Comparison of ENCODE assay signal across 8 cellular contexts in the genomic region with DNA sequence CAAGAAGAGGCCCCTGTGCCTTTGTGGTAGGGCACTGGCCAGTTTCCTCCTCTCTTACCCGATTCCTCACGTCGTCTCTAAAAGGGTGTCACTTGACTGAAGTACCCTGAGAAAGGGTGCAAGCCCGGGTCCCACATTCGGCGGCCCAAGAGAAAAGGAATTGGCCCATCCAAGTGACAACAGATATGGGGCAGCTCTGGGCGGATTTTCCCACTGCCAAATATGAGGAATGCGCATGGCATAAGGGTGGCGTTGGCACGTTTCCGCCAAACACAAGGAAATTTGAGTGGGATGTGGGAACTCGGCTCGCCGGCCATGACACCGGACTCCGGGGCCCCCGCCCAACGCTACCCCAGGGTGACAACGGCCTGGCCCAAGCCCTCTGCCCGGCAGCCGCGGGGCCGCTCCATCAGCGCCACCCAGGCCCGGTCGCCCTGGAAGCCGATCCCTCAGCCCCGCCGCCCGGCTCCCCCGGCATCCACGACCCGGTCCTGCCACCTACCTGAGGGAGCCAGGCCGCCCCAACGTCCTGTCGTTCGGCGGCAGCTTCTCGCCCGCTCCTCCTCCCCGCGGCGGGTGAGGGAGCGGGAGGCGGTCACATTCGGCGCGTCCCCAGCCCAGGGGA. TPM values are rescaled to one million over a fixed set of nuclear protein-coding genes. Genes with fewer than 3 reads are reported as not detected.
DNase-seq lines count a peak whose midpoint lies in the region; ATAC-seq and TF ChIP-seq lines count a peak whose summit lies in the region.

No MANE protein-coding gene starts in this region.

- no peaks in the 10 kb centered on the region for H3K9me3 ChIP-seq in HUES48 (ENCODE audit: control insufficient read depth, insufficient read depth, low read length)
- H3K9me3 ChIP-seq in tibial artery = no peaks in the 10 kb centered on the region

- H3K27ac Mint-ChIP-seq in natural killer cell treated with Interleukin-12 subunit alpha and Interleukin-12 subunit beta and Interleukin-15 and Interleukin-18, amount 100 ng/mL, for 72 hours = peak overlapping the region; percentile 75 to 79

- no peaks in the 10 kb centered on the region for H3K27me3 ChIP-seq in HUES48 (ENCODE audit: control insufficient read depth, insufficient read depth, low read length)
- H3K27me3 ChIP-seq in tibial artery = no peaks in the 10 kb centered on the region

- peaks cover 29 to 32% of the 10 kb centered on the region in 2 donors for H3K4me1 Mint-ChIP-seq in natural killer cell treated with Interleukin-12 subunit alpha and Interleukin-12 subunit beta and Interleukin-15 and Interleukin-18, amount 100 ng/mL, for 72 hours (ENCODE audit: low read depth in 2 of 2)

- ATAC-seq in GM21390 (IDR thresholded peaks at IDR 0.05; ENCODE audit: unreplicated experiment) = peak; percentile 34
- ATAC-seq in natural killer cell treated with Interleukin-12 subunit alpha and Interleukin-12 subunit beta and Interleukin-15 and Interleukin-18, amount 100 ng/mL, for 72 hours = peak; percentile 76 to 78

- peak overlapping the region; percentile 100 for H3K27ac ChIP-seq in HUES48 (ENCODE audit: low read depth, low read length)
- H3K27ac ChIP-seq in tibial artery = peak overlapping the region; percentile 99 to 100

- TF ChIP-seq CTCF in tibial artery (IDR thresholded peaks at IDR 0.05) = no peak

- DNase-seq in EH (ENCODE audit: low read depth) (peak; percentile 65), fibroblast of peridontal ligament (ENCODE audit: extremely low read depth) (peak; percentile 52), tibial artery (peak; percentile 75 to 78), NCI-H2107 treated with DMSO at 0.1 percent for 48 hours (lab: John Stamatoyannopoulos, UW; ENCODE audit: unreplicated experiment) (no peak)
- DNase-seq in activated CD8-positive, alpha-beta memory T cell treated with anti-CD3 and anti-CD28 coated beads, Interleukin-2, amount 50 U/mL, for 1 hour (ENCODE audit: extremely low read depth) = peak; percentile 23
- no peak for DNase-seq in natural killer cell treated with Interleukin-12 subunit alpha and Interleukin-12 subunit beta and Interleukin-15 and Interleukin-18, amount 100 ng/mL, for 72 hours (ENCODE audit: low spot score)

- H3K36me3 Mint-ChIP-seq in natural killer cell treated with Interleukin-12 subunit alpha and Interleukin-12 subunit beta and Interleukin-15 and Interleukin-18, amount 100 ng/mL, for 72 hours = no peaks in the 10 kb centered on the region

- peak overlapping the region; percentile 94 for H3K4me3 Mint-ChIP-seq in natural killer cell treated with Interleukin-12 subunit alpha and Interleukin-12 subunit beta and Interleukin-15 and Interleukin-18, amount 100 ng/mL, for 72 hours

- H3K4me1 ChIP-seq in HUES48 (ENCODE audit: control insufficient read depth, insufficient read depth, low read length) = peaks cover 18% of the 10 kb centered on the region; the same call in 1 of the 2 replicates
- peaks cover 0 to 41% (median 30%) of the 10 kb centered on the region in 4 donors for H3K4me1 ChIP-seq in tibial artery

- peak overlapping the region; percentile 98 for H3K9ac ChIP-seq in HUES48 (ENCODE audit: low read depth, low read length)

- no peaks in the 10 kb centered on the region for H3K36me3 ChIP-seq in HUES48 (ENCODE audit: control insufficient read depth, insufficient read depth, low read length)
- H3K36me3 ChIP-seq in tibial artery = no peaks in the 10 kb centered on the region

- no peaks in the 10 kb centered on the region for H3K9me3 Mint-ChIP-seq in natural killer cell treated with Interleukin-12 subunit alpha and Interleukin-12 subunit beta and Interleukin-15 and Interleukin-18, amount 100 ng/mL, for 72 hours

- H3K4me3 ChIP-seq in HUES48 (ENCODE audit: low read depth, low read length) = peak overlapping the region; percentile 76
- H3K4me3 ChIP-seq in tibial artery = peak overlapping the region; percentile 92 to 99

- intact Hi-C loops in tibial artery (cut with DNase I; ENCODE audit: low total_unique reads) = loop anchor here (1.0 kb wide), 1 partner anchor 31 kb away; no protein-coding TSS in a partner anchor

- H3K27me3 Mint-ChIP-seq in natural killer cell treated with Interleukin-12 subunit alpha and Interleukin-12 subunit beta and Interleukin-15 and Interleukin-18, amount 100 ng/mL, for 72 hours = no peaks in the 10 kb centered on the region

RNA-seq across cellular contexts. Expression of a gene that starts 0.5 kb away (rescaled TPM):
- total RNA-seq in natural killer cell treated with Interleukin-12 subunit alpha and Interleukin-12 subunit beta and Interleukin-15 and Interleukin-18, amount 100 ng/mL, for 72 hours = 100 to 1,000 TPM; 122 to 155 TPM

Comparison
In these comparisons a context has a peak if more than half of its experiments do, and no peak if none do; other contexts are left out.
1. DNase-seq: peak in EH (single experiment), activated CD8-positive, alpha-beta memory T cell treated with anti-CD3 and anti-CD28 coated beads, Interleukin-2, amount 50 U/mL, for 1 hour (single experiment), fibroblast of peridontal ligament (single experiment) and tibial artery (2 of 2); none in natural killer cell treated with Interleukin-12 subunit alpha and Interleukin-12 subunit beta and Interleukin-15 and Interleukin-18, amount 100 ng/mL, for 72 hours (single experiment) and NCI-H2107 treated with DMSO at 0.1 percent for 48 hours (single experiment).